ENCODE assay signal across 14 cellular contexts in the genomic region with DNA sequence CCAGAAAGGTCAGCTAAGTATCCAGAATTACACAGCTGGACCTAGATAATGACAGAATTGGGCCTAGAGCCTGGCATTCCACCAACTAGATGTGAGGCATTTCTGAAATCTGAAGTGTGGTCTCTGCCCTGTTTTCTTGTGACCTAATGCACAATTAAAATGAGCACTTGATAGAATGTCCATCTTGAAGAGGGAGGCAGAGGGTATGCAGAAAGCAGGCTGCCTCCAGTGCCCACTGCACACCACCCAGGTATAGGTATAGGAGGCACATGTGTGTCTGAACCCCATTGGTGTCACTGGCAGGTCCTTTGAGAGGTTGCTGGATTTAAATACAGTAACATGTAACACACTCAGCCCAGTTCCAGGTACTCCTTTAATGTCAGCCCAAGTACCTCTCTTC. TPM values are rescaled to one million over a fixed set of nuclear protein-coding genes. Genes with fewer than 3 reads are reported as not detected.
DNase-seq lines count a peak whose midpoint lies in the region; ATAC-seq, FAIRE-seq and TF ChIP-seq lines count a peak whose summit lies in the region.
"Had no signal": no experiment of that assay in that cellular context is flagged by ENCODE, and none has a peak within 500 bp of the region (broad histone marks: within the 10 kb centered on the region; RNA-seq: fewer than 3 reads in every experiment).

No MANE protein-coding gene starts in this region.

- no peak for ATAC-seq in naive thymus-derived CD4-positive, alpha-beta T cell
- no peak for ATAC-seq in left cardiac atrium

- intact Hi-C loops in Calu3 (cut with micrococcal nuclease; ENCODE audit: unreplicated experiment) = no loop called here
- intact Hi-C loops in naive thymus-derived CD4-positive, alpha-beta T cell (cut with micrococcal nuclease) = loop anchor here in 1 of 2 donors (5.0 kb wide), 3 partner anchors 168 to 1182 kb away; partner anchors contain the start of gene MLLT3
- intact Hi-C loops in left cardiac atrium (cut with DNase I) = no loop called here

- H3K27ac Mint-ChIP-seq in Calu3 (ENCODE audit: unreplicated experiment) (no peak overlapping the region), astrocyte (ENCODE audit: unreplicated experiment) (peak overlapping the region; percentile 26)
- peak overlapping the region in 5 of 9 donors; percentile 24 to 97 (median 42) for H3K27ac Mint-ChIP-seq in naive thymus-derived CD4-positive, alpha-beta T cell

- H3K4me3 ChIP-seq in KMS-11 (IDR thresholded peaks at IDR 0.05; ENCODE audit: insufficient read depth, low read depth, low read length) (no peak overlapping the region), astrocyte (ENCODE audit: insufficient read depth, low read depth, low read length) (peak overlapping the region; percentile 85)
- no peak overlapping the region for H3K4me3 ChIP-seq in naive thymus-derived CD4-positive, alpha-beta T cell (ENCODE audit: low read length)
- no peak overlapping the region for H3K4me3 ChIP-seq in effector memory CD4-positive, alpha-beta T cell (ENCODE audit: insufficient read depth, low read depth, low read length, poor library complexity, severe bottlenecking)
- H3K4me3 ChIP-seq: tibial artery had no signal

- POLR2A ChIA-PET in naive thymus-derived CD4-positive, alpha-beta T cell (lab: Charles Lee) = interaction anchor here (2.2 kb wide), 1 partner anchor 9 kb away, joined by 7 read pairs; no protein-coding TSS in a partner anchor

- no peak for DNase-seq in Calu3
- DNase-seq in astrocyte (ENCODE audit: low read depth) = no peak
- DNase-seq in naive thymus-derived CD4-positive, alpha-beta T cell = no peak
- no peak for DNase-seq in T-helper 1 cell
- DNase-seq in effector memory CD4-positive, alpha-beta T cell = no peak
- DNase-seq in left cardiac atrium = no peak
- DNase-seq: activated CD4-positive, CD25-positive, alpha-beta regulatory T cell; immature natural killer cell; naive B cell; NCI-H1436 treated with DMSO at 0.1 percent for 48 hours; NCI-H524 treated with DMSO at 0.1 percent for 48 hours; tibial artery had no signal

- TF ChIP-seq CTCF in Calu3 (IDR thresholded peaks at IDR 0.05; ENCODE audit: unreplicated experiment) = no peak
- TF ChIP-seq CTCF in KMS-11 (conservative IDR thresholded peaks at IDR 0.05; ENCODE audit: low read depth, low read length) = no peak
- TF ChIP-seq CTCF in astrocyte (IDR thresholded peaks at IDR 0.05; ENCODE audit: insufficient read depth, low read depth, low read length) = no peak

- H3K9me3 Mint-ChIP-seq in Calu3 (ENCODE audit: low read depth, unreplicated experiment) = no peaks in the 10 kb centered on the region
- no peaks in the 10 kb centered on the region for H3K9me3 Mint-ChIP-seq in astrocyte (ENCODE audit: unreplicated experiment)
- H3K9me3 Mint-ChIP-seq in naive thymus-derived CD4-positive, alpha-beta T cell = peaks cover 0 to 7% (median 0%) of the 10 kb centered on the region in 11 donors
- H3K9me3 Mint-ChIP-seq: naive B cell had no signal

- no peaks in the 10 kb centered on the region for H3K27me3 Mint-ChIP-seq in Calu3 (ENCODE audit: unreplicated experiment)
- no peaks in the 10 kb centered on the region for H3K27me3 Mint-ChIP-seq in astrocyte (ENCODE audit: low read depth, unreplicated experiment)
- peaks cover 0 to 28% (median 4%) of the 10 kb centered on the region in 5 donors for H3K27me3 Mint-ChIP-seq in naive thymus-derived CD4-positive, alpha-beta T cell

- H2AFZ ChIP-seq in KMS-11 (ENCODE audit: low read depth) (no peak overlapping the region), astrocyte (ENCODE audit: low read depth, low read length) (no peak overlapping the region)

- CTCF ChIA-PET in Calu3 (lab: Charles Lee) = interaction anchor here (0.6 kb wide), 1 partner anchor 188 kb away, joined by 3 read pairs; no protein-coding TSS in a partner anchor
- CTCF ChIA-PET in naive thymus-derived CD4-positive, alpha-beta T cell (lab: Charles Lee) = interaction anchor here (2.9 kb wide), 1 partner anchor 233 kb away, joined by 8 read pairs; no protein-coding TSS in a partner anchor

- H3K27me3 ChIP-seq in KMS-11 (ENCODE audit: insufficient read depth, low read depth) (no peaks in the 10 kb centered on the region), astrocyte (ENCODE audit: insufficient read depth, low read length) (no peaks in the 10 kb centered on the region)
- H3K27me3 ChIP-seq in naive thymus-derived CD4-positive, alpha-beta T cell (ENCODE audit: control insufficient read depth in 2 of 2, insufficient read depth in 2 of 2, low read length in 2 of 2) = no peaks in the 10 kb centered on the region
- H3K27me3 ChIP-seq in effector memory CD4-positive, alpha-beta T cell (replicated peaks; ENCODE audit: control insufficient read depth, insufficient read depth, low read length, poor library complexity, severe bottlenecking) = no peaks in the 10 kb centered on the region
- H3K27me3 ChIP-seq: tibial artery had no signal

- H3K36me3 Mint-ChIP-seq in Calu3 (ENCODE audit: insufficient read depth, unreplicated experiment) (peaks cover 81% of the 10 kb centered on the region), astrocyte (ENCODE audit: low read depth, unreplicated experiment) (peaks cover 17% of the 10 kb centered on the region)
- H3K36me3 Mint-ChIP-seq in naive thymus-derived CD4-positive, alpha-beta T cell = peaks cover under 1 to 7% (median 6%) of the 10 kb centered on the region in 5 donors
- H3K36me3 Mint-ChIP-seq: naive B cell had no signal

- H3K27ac ChIP-seq in KMS-11 (no peak overlapping the region), astrocyte (ENCODE audit: low read depth, low read length) (no peak overlapping the region)
- H3K27ac ChIP-seq in naive thymus-derived CD4-positive, alpha-beta T cell (ENCODE audit: low read depth, low read length) = no peak overlapping the region
- H3K27ac ChIP-seq in effector memory CD4-positive, alpha-beta T cell (ENCODE audit: insufficient read depth, low read length, poor library complexity, severe bottlenecking) = no peak overlapping the region
- H3K27ac ChIP-seq: tibial artery had no signal

- H3K9ac ChIP-seq in KMS-11 (no peak overlapping the region), astrocyte (ENCODE audit: low read length) (peak overlapping the region; percentile 86)

- H3K9me3 ChIP-seq in astrocyte (ENCODE audit: insufficient read depth, low read depth, low read length) = no peaks in the 10 kb centered on the region
- H3K9me3 ChIP-seq in naive thymus-derived CD4-positive, alpha-beta T cell (ENCODE audit: control insufficient read depth in 2 of 3, low read length in 3 of 3) = no peaks in the 10 kb centered on the region
- no peaks in the 10 kb centered on the region for H3K9me3 ChIP-seq in effector memory CD4-positive, alpha-beta T cell (ENCODE audit: control insufficient read depth, low read length)
- H3K9me3 ChIP-seq: tibial artery had no signal

- H3K4me1 ChIP-seq in KMS-11 (ENCODE audit: low read depth, poor library complexity, severe bottlenecking) (peaks cover 52% of the 10 kb centered on the region), astrocyte (ENCODE audit: insufficient read depth, low read length) (peaks cover 26% of the 10 kb centered on the region)
- peaks cover 10 to 25% of the 10 kb centered on the region in 2 donors for H3K4me1 ChIP-seq in naive thymus-derived CD4-positive, alpha-beta T cell (ENCODE audit: control insufficient read depth in 2 of 2, insufficient read depth in 2 of 2, low read length in 2 of 2)
- H3K4me1 ChIP-seq in effector memory CD4-positive, alpha-beta T cell (ENCODE audit: control insufficient read depth, insufficient read depth, low read length, poor library complexity, severe bottlenecking) = peaks cover 8% of the 10 kb centered on the region

- H3K4me1 Mint-ChIP-seq in Calu3 (ENCODE audit: low read depth, unreplicated experiment) (peaks cover 34% of the 10 kb centered on the region), astrocyte (ENCODE audit: low read depth, unreplicated experiment) (peaks cover 22% of the 10 kb centered on the region)
- peaks cover 27 to 62% (median 43%) of the 10 kb centered on the region in 7 donors for H3K4me1 Mint-ChIP-seq in naive thymus-derived CD4-positive, alpha-beta T cell

- H4K20me1 ChIP-seq in KMS-11 (ENCODE audit: insufficient read depth) = peaks cover 16% of the 10 kb centered on the region
- peaks cover 58% of the 10 kb centered on the region for H4K20me1 ChIP-seq in astrocyte (ENCODE audit: insufficient read depth, low read length)

- H3K79me2 ChIP-seq in KMS-11 (ENCODE audit: insufficient read depth, low read depth) (peaks cover 77% of the 10 kb centered on the region), astrocyte (ENCODE audit: insufficient read depth, low read length) (peaks cover 83% of the 10 kb centered on the region)

- peak overlapping the region; percentile 99 for H3K4me3 Mint-ChIP-seq in Calu3 (ENCODE audit: low read depth, unreplicated experiment)
- H3K4me3 Mint-ChIP-seq in astrocyte (ENCODE audit: unreplicated experiment) = peak overlapping the region; percentile 99
- peak overlapping the region in 2 of 10 donors; percentile 35 to 100 for H3K4me3 Mint-ChIP-seq in naive thymus-derived CD4-positive, alpha-beta T cell

- no TSS peak for BruUV-seq in Calu3 (replicated peaks; lab: Mats Ljungman, UMichigan)

- peak overlapping the region; percentile 99 for H3K4me2 ChIP-seq in KMS-11
- H3K4me2 ChIP-seq in astrocyte (ENCODE audit: low read length) = peak overlapping the region; percentile 94

- H3K36me3 ChIP-seq in KMS-11 (ENCODE audit: insufficient read depth) (peaks cover 3% of the 10 kb centered on the region; the same call in 1 of the 2 replicates), astrocyte (ENCODE audit: insufficient read depth, low read length) (peaks cover 8% of the 10 kb centered on the region)
- peaks cover 0 to 11% (median 0%) of the 10 kb centered on the region in 3 experiments for H3K36me3 ChIP-seq in naive thymus-derived CD4-positive, alpha-beta T cell (ENCODE audit: control insufficient read depth in 2 of 3, insufficient read depth in 3 of 3, low read length in 3 of 3)
- peaks cover 7% of the 10 kb centered on the region for H3K36me3 ChIP-seq in effector memory CD4-positive, alpha-beta T cell (ENCODE audit: control insufficient read depth, insufficient read depth, low read length)

- no peak for FAIRE-seq in astrocyte (lab: Jason Lieb, UNC)
- FAIRE-seq: HTR-8/SVneo had no signal

RNA-seq across cellular contexts. Expression of gene MTAP, which starts 2.4 kb away (rescaled TPM):
- total RNA-seq in Calu3 (2022) = 139 and 177 TPM in 2 replicates
- 43.8 and 56.1 TPM in 2 replicates for total RNA-seq in astrocyte
- total RNA-seq in naive thymus-derived CD4-positive, alpha-beta T cell = 10 to 100 TPM; 29.0 to 50.7 (median 43.2) TPM
- polyA plus RNA-seq in naive thymus-derived CD4-positive, alpha-beta T cell = 10 to 100 TPM; 13.1 to 20.3 TPM
- total RNA-seq in left cardiac atrium = 10 to 100 TPM; 19.6 to 21.3 TPM
